ENCODE assay signal across 1 cellular context in the genomic region with DNA sequence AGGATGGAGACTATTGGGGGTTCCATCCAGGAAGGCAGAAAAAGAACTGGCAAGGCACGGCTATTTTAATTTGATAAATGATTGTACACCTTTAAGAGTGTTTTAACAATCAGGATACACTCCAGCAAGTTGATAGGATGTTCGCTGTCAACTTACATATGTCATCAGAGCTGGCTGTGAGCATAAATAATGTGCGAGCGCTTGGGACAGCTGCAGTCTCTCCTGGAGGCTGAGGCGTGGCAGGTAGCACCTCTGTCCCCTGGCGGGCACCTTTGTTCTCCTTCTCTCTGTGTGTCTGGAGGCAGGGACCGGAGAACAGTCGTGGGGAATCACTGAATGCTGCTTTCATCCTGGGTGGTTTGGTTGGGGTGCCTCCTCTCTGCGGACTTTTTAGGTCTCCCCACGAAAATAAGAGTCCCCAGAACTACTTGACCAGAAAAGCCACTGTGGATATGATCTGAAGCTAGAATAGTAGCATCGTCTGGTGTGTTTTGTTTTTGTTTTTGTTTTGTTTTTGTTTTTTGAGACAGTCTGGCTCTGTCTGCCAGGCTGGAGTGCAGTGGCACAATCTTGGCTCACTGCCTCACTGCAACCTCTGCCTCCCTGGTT.
TF ChIP-seq lines count a peak whose summit lies in the region.

No MANE protein-coding gene starts in this region.

TF ChIP-seq in K562, 482 proteins besides CTCF, POLR2A, EP300 and RAD21 (continued from another document):
- TF ChIP-seq, protein P1, sequence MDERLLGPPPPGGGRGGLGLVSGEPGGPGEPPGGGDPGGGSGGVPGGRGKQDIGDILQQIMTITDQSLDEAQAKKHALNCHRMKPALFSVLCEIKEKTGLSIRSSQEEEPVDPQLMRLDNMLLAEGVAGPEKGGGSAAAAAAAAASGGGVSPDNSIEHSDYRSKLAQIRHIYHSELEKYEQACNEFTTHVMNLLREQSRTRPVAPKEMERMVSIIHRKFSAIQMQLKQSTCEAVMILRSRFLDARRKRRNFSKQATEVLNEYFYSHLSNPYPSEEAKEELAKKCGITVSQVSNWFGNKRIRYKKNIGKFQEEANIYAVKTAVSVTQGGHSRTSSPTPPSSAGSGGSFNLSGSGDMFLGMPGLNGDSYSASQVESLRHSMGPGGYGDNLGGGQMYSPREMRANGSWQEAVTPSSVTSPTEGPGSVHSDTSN (CRISPR knock-in tag; IDR thresholded peaks at IDR 0.05; ENCODE audit: low read depth): no peak
- TF ChIP-seq, protein P1 (tag; conservative IDR thresholded peaks at IDR 0.05; ENCODE audit: low read depth): peak; percentile 32; the same call in 1 of the 2 replicates
